8 cellular contexts compared by ENCODE assay signal in genomic region chr3:56753206-56753605, GRCh38. TPM values are rescaled to one million over a fixed set of nuclear protein-coding genes. Genes with fewer than 3 reads are reported as not detected.
DNase-seq lines count a peak whose midpoint lies in the region; ATAC-seq and TF ChIP-seq lines count a peak whose summit lies in the region.

No MANE protein-coding gene starts in this region.

- H3K27me3 Mint-ChIP-seq in Calu3 (ENCODE audit: unreplicated experiment), result no peaks in the 10 kb centered on the region

- H3K9me3 ChIP-seq in uterus, result no peaks in the 10 kb centered on the region

- H3K27ac Mint-ChIP-seq in Calu3 (ENCODE audit: unreplicated experiment), result no peak overlapping the region

- intact Hi-C loops in uterus (cut with DNase I; ENCODE audit: low total_unique reads), result no loop called here
- intact Hi-C loops in Calu3 (cut with micrococcal nuclease; ENCODE audit: unreplicated experiment), result no loop called here

- H3K4me1 Mint-ChIP-seq in Calu3 (ENCODE audit: low read depth, unreplicated experiment), result peaks cover 10% of the 10 kb centered on the region

- TF ChIP-seq CTCF in uterus (IDR thresholded peaks at IDR 0.05), result no peak
- no peak for TF ChIP-seq CTCF in Calu3 (IDR thresholded peaks at IDR 0.05; ENCODE audit: unreplicated experiment)

- H3K4me3 ChIP-seq in uterus, result no peak overlapping the region

- TF ChIP-seq POLR2A in uterus (IDR thresholded peaks at IDR 0.05), result no peak

- no peaks in the 10 kb centered on the region for H3K36me3 ChIP-seq in uterus

- H3K9me3 Mint-ChIP-seq in Calu3 (ENCODE audit: low read depth, unreplicated experiment), result no peaks in the 10 kb centered on the region

- peak overlapping the region; percentile 26 to 32 for H3K27ac ChIP-seq in uterus

- no peak overlapping the region for H3K4me3 Mint-ChIP-seq in Calu3 (ENCODE audit: low read depth, unreplicated experiment)

- H3K4me1 ChIP-seq in uterus, result peaks cover 0 to 9% of the 10 kb centered on the region in 2 donors

- CTCF ChIA-PET in Calu3 (lab: Charles Lee), result no interaction called here

- peaks cover 7% of the 10 kb centered on the region for H3K36me3 Mint-ChIP-seq in Calu3 (ENCODE audit: insufficient read depth, unreplicated experiment)

- no TSS peak for BruUV-seq in Calu3 (replicated peaks; lab: Mats Ljungman, UMichigan)

- peak; percentile 8 to 17 for DNase-seq in stimulated activated CD4-positive, alpha-beta T cell treated with anti-CD3 and anti-CD28 coated beads, Interleukin-12 subunit alpha, Interleukin-12 subunit beta, amount 100 ng/mL, for 24 hours (ENCODE audit: low read depth in 2 of 2)
- DNase-seq in stimulated activated CD4-positive, alpha-beta T cell treated with anti-CD3 and anti-CD28 coated beads, Interleukin-12 subunit alpha, Interleukin-12 subunit beta, amount 100 ng/mL, for 4 hours, result no peak
- DNase-seq in activated naive CD4-positive, alpha-beta T cell treated with anti-CD3 and anti-CD28 coated beads, Interleukin-2, amount 50 U/mL, for 16 hours, result peak; percentile 30
- DNase-seq in uterus, result no peak
- DNase-seq in central memory CD4-positive, alpha-beta T cell, result no peak
- no peak for DNase-seq in Calu3
- no peak for DNase-seq in cerebellum (ENCODE audit: low spot score)

- ATAC-seq in HG03135 (IDR thresholded peaks at IDR 0.05; ENCODE audit: unreplicated experiment), result peak; percentile 66

- no peaks in the 10 kb centered on the region for H3K27me3 ChIP-seq in uterus

RNA-seq across cellular contexts. Expression of gene ARHGEF3, which starts 48.5 kb away (rescaled TPM):
- total RNA-seq in uterus (10 to 100 TPM; 15.9 to 79.4 (median 44.8) TPM), Calu3 (2022) (20.9 and 21.8 TPM in 2 replicates), cerebellum (16.2 TPM)

Comparison
In these comparisons a context has a peak if more than half of its experiments do, and no peak if none do; other contexts are left out.
1. DNase-seq: peak in stimulated activated CD4-positive, alpha-beta T cell treated with anti-CD3 and anti-CD28 coated beads, Interleukin-12 subunit alpha, Interleukin-12 subunit beta, amount 100 ng/mL, for 24 hours (2 of 2) and activated naive CD4-positive, alpha-beta T cell treated with anti-CD3 and anti-CD28 coated beads, Interleukin-2, amount 50 U/mL, for 16 hours (single experiment); none in stimulated activated CD4-positive, alpha-beta T cell treated with anti-CD3 and anti-CD28 coated beads, Interleukin-12 subunit alpha, Interleukin-12 subunit beta, amount 100 ng/mL, for 4 hours (single experiment), uterus (0 of 2), central memory CD4-positive, alpha-beta T cell (single experiment), Calu3 (single experiment) and cerebellum (single experiment).